17 cellular contexts compared by ENCODE assay signal in the genomic region with DNA sequence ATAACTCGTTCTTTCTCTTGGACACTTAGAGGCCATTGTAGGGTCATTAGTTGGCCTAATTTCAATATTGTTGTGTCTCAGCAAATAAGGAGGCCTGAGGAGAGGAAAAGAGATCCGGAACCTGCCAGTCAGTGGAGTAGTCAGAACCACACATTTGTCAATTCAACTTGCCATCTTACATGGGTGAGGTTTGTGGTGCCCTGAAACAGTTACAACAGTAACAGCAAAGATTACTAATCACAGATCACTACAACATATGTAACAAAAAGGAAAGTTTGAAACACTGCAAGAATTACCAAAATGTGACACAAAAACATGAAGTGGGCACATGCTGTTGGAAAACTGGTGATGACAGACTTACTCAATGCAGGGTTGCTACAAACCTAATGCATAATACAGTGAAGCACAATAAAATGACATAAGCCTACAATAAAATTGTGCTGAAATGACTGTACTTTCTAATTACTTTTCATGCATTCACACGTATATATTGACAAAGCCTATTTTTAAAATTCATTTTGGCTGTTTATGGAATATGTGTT.
"Had no signal": no experiment of that assay in that cellular context is flagged by ENCODE, and none has a peak within 500 bp of the region (broad histone marks: within the 10 kb centered on the region; RNA-seq: fewer than 3 reads in every experiment).

No MANE protein-coding gene starts in this region.

- H3K4me3 ChIP-seq: coronary artery, gastrocnemius medialis, heart right ventricle, spleen, tibial artery, upper lobe of left lung, uterus had no signal

- H3K27ac Mint-ChIP-seq: naive thymus-derived CD4-positive, alpha-beta T cell; nephron progenitor cell had no signal

- ATAC-seq: esophagus mucosa; gastrocnemius medialis; heart right ventricle; naive thymus-derived CD4-positive, alpha-beta T cell; sciatic nerve had no signal

- H3K36me3 ChIP-seq: gastrocnemius medialis, heart right ventricle, neutrophil, spleen, upper lobe of left lung, uterus had no signal

- H3K4me1 Mint-ChIP-seq: nephron progenitor cell had no signal

- DNase-seq: effector memory CD4-positive, alpha-beta T cell; gastrocnemius medialis; heart right ventricle; hypothalamus; kidney glomerular epithelial cell; mesendoderm; naive thymus-derived CD4-positive, alpha-beta T cell; nephron progenitor cell; spleen; stimulated activated naive CD4-positive, alpha-beta T cell treated with Interleukin-2 at 50 U/mL for 16 hours; tibial artery; upper lobe of left lung; uterus had no signal

- H3K4me3 Mint-ChIP-seq: naive thymus-derived CD4-positive, alpha-beta T cell; nephron progenitor cell had no signal

- H3K27me3 Mint-ChIP-seq: naive thymus-derived CD4-positive, alpha-beta T cell had no signal

- H3K4me1 ChIP-seq: spleen, tibial artery, upper lobe of left lung, uterus had no signal

- H3K9me3 ChIP-seq: gastrocnemius medialis, neutrophil, spleen, upper lobe of left lung, uterus had no signal
